24 cellular contexts compared by ENCODE assay signal in genomic region chr3:100354850-100355249, GRCh38. TPM values are rescaled to one million over a fixed set of nuclear protein-coding genes. Genes with fewer than 3 reads are reported as not detected.
DNase-seq lines count a peak whose midpoint lies in the region; ATAC-seq and TF ChIP-seq lines count a peak whose summit lies in the region.
"Had no signal": no experiment of that assay in that cellular context is flagged by ENCODE, and none has a peak within 500 bp of the region (broad histone marks: within the 10 kb centered on the region; RNA-seq: fewer than 3 reads in every experiment).

No MANE protein-coding gene starts in this region.

- H3K9ac ChIP-seq in IMR-90 (ENCODE audit: low read depth, low read length), result no peak overlapping the region
- H3K9ac ChIP-seq: GM23248, KMS-11, parathyroid adenoma had no signal

- TF ChIP-seq POLR2A in IMR-90 (IDR thresholded peaks at IDR 0.05; ENCODE audit: low read depth, low read length), result no peak
- TF ChIP-seq POLR2A in breast epithelium (IDR thresholded peaks at IDR 0.05), result no peak

- no peak overlapping the region for H3K4me3 ChIP-seq in IMR-90 (ENCODE audit: insufficient read depth, low read depth, low read length)
- H3K4me3 ChIP-seq in brain microvascular endothelial cell (ENCODE audit: low read depth, low read length), result no peak overlapping the region
- H3K4me3 ChIP-seq in breast epithelium, result no peak overlapping the region
- H3K4me3 ChIP-seq: esophagus muscularis mucosa, GM23248, uterus had no signal

- H3K56ac ChIP-seq in IMR-90 (ENCODE audit: extremely low read depth, insufficient read depth, low read length), result no peak overlapping the region

- POLR2A ChIA-PET in IMR-90 (lab: Charles Lee; ENCODE audit: unreplicated experiment), result interaction anchor here (0.6 kb wide), 1 partner anchor 367 kb away, joined by 3 read pairs; no protein-coding TSS in a partner anchor

- ATAC-seq in GM19463 (IDR thresholded peaks at IDR 0.05; ENCODE audit: unreplicated experiment), result peak; percentile 72
- no peak for ATAC-seq in IMR-90 (ENCODE audit: low read depth)
- no peak for ATAC-seq in GM21576 (IDR thresholded peaks at IDR 0.05; ENCODE audit: unreplicated experiment)
- ATAC-seq: activated T-cell treated with anti-CD3 and anti-CD28 coated beads, Interleukin-2, amount 50 U/mL, for 72 hours had no signal

- H2BK15ac ChIP-seq in IMR-90 (ENCODE audit: low read depth, low read length), result no peak overlapping the region

- H3K9me3 ChIP-seq in IMR-90 (ENCODE audit: control insufficient read depth, insufficient read depth, low read length), result no peaks in the 10 kb centered on the region; the same call in 1 of the 2 replicates
- H3K9me3 ChIP-seq in breast epithelium, result no peaks in the 10 kb centered on the region
- H3K9me3 ChIP-seq: esophagus muscularis mucosa, uterus had no signal

- no CpG with 5 or more reads among the region's 3 CpGs for WGBS in IMR-90 (ENCODE audit: extremely low coverage in 2 of 2, insufficient read length in 1 of 2), 2 experiments

- H3K27me3 ChIP-seq in IMR-90 (ENCODE audit: control insufficient read depth, insufficient read depth, low read length), result no peaks in the 10 kb centered on the region
- H3K27me3 ChIP-seq in brain microvascular endothelial cell (replicated peaks), result no peaks in the 10 kb centered on the region
- H3K27me3 ChIP-seq in breast epithelium, result no peaks in the 10 kb centered on the region
- H3K27me3 ChIP-seq: esophagus muscularis mucosa, uterus had no signal

- H3K4me1 ChIP-seq in IMR-90 (ENCODE audit: control insufficient read depth, insufficient read depth, low read length) (no peaks in the 10 kb centered on the region), breast epithelium (no peaks in the 10 kb centered on the region)
- H3K4me1 ChIP-seq: esophagus muscularis mucosa, parathyroid adenoma, uterus had no signal

- 0 out of 4 replicates have a peak, but pooled peaks cover 0 to 4% of the 10 kb centered on the region in 2 experiments for H3K79me1 ChIP-seq in IMR-90 (ENCODE audit: low read depth in 1 of 2, low read length in 2 of 2)

- dilution Hi-C loops in IMR-90 (cut with HindIII; ENCODE audit: low sequenced_read_pairs, unreplicated experiment), result no loop called here

- H3K23ac ChIP-seq in IMR-90 (ENCODE audit: low read depth, low read length), result no peak overlapping the region

- H2BK5ac ChIP-seq in IMR-90 (ENCODE audit: low read depth, low read length, poor library complexity, severe bottlenecking), result no peak overlapping the region

- no peak overlapping the region for H3K4me2 ChIP-seq in IMR-90 (ENCODE audit: low read depth, low read length)
- H3K4me2 ChIP-seq: KMS-11 had no signal

- no TSS peak for BruUV-seq in IMR-90 (replicated peaks; lab: Mats Ljungman, UMichigan)

- H3K18ac ChIP-seq in IMR-90 (ENCODE audit: low read depth, low read length), result no peak overlapping the region

- no peak overlapping the region for H4K8ac ChIP-seq in IMR-90 (ENCODE audit: low read depth in 2 of 2, low read length in 2 of 2)

- H3K36me3 ChIP-seq in IMR-90 (ENCODE audit: control insufficient read depth, insufficient read depth, low read length) (peaks cover 26% of the 10 kb centered on the region), brain microvascular endothelial cell (replicated peaks) (peaks cover 24% of the 10 kb centered on the region), breast epithelium (peaks cover 3% of the 10 kb centered on the region)
- H3K36me3 ChIP-seq: uterus had no signal

- CTCF ChIA-PET in IMR-90 (lab: Yijun Ruan, JAX), result no interaction called here

- TF ChIP-seq CTCF in IMR-90 (conservative IDR thresholded peaks at IDR 0.05; ENCODE audit: low read depth, low read length) (no peak), brain microvascular endothelial cell (IDR thresholded peaks at IDR 0.05; ENCODE audit: low read depth, low read length, missing control alignments) (no peak), breast epithelium (IDR thresholded peaks at IDR 0.05) (no peak)

- no peak overlapping the region for H3K14ac ChIP-seq in IMR-90 (replicated peaks; ENCODE audit: low read depth, low read length)

- no peak overlapping the region for H2AFZ ChIP-seq in IMR-90 (replicated peaks; ENCODE audit: low read length, poor library complexity)
- H2AFZ ChIP-seq: GM23248, parathyroid adenoma had no signal

- no peak overlapping the region for H4K91ac ChIP-seq in IMR-90 (ENCODE audit: insufficient read depth, low read depth, low read length)

- intact Hi-C loops in IMR-90 (cut with micrococcal nuclease) (no loop called here), breast epithelium (cut with DNase I; ENCODE audit: low total_unique reads) (no loop called here)

- no peak for TF ChIP-seq RAD21 in IMR-90 (IDR thresholded peaks at IDR 0.05; ENCODE audit: low read length)

- DNase-seq in IMR-90 (peak; percentile 63), brain microvascular endothelial cell (peak; percentile 8), renal cortical epithelial cell (ENCODE audit: low read depth) (peak; percentile 71), breast epithelium (ENCODE audit: low spot score in 2 of 2) (no peak)
- no peak for DNase-seq in activated CD8-positive, alpha-beta memory T cell treated with anti-CD3 and anti-CD28 coated beads for 24 hours
- DNase-seq: activated CD4-positive, alpha-beta T cell treated with anti-CD3 and anti-CD28 coated beads, Interleukin-2, amount 50 U/mL, for 48 hours; activated T-cell treated with anti-CD3 and anti-CD28 coated beads, Interleukin-2, amount 50 U/mL, for 72 hours; AML-193; central memory CD4-positive, alpha-beta T cell; GM23248; head of caudate nucleus; immature natural killer cell; NCI-H2029 treated with DMSO at 0.1 percent for 48 hours; NCI-H510A treated with DMSO at 0.1 percent for 48 hours; Right ventricle myocardium superior; stimulated activated CD4-positive, alpha-beta T cell treated with anti-CD3 and anti-CD28 coated beads, Interleukin-4, amount 100 ng/mL, for 24 hours; substantia nigra; uterus had no signal

- no peaks in the 10 kb centered on the region for H3K9me1 ChIP-seq in IMR-90 (ENCODE audit: insufficient read depth, low read length)

- H2AK5ac ChIP-seq in IMR-90 (ENCODE audit: low read depth, low read length), result no peak overlapping the region

- H4K5ac ChIP-seq in IMR-90 (ENCODE audit: low read depth, low read length), result no peak overlapping the region

- H3K4ac ChIP-seq in IMR-90 (ENCODE audit: low read depth, low read length), result no peak overlapping the region

- no peak overlapping the region for H2BK20ac ChIP-seq in IMR-90 (ENCODE audit: low read depth, low read length)

- H2BK120ac ChIP-seq in IMR-90 (ENCODE audit: low read depth, low read length), result no peak overlapping the region

- no peaks in the 10 kb centered on the region for H4K20me1 ChIP-seq in IMR-90 (ENCODE audit: insufficient read depth, low read length)

- H3K27ac ChIP-seq in IMR-90 (ENCODE audit: insufficient read depth, low read length) (no peak overlapping the region), brain microvascular endothelial cell (no peak overlapping the region), breast epithelium (no peak overlapping the region)
- H3K27ac ChIP-seq: esophagus muscularis mucosa, GM23248, KMS-11, parathyroid adenoma, uterus, VCaP had no signal

- H2AK9ac ChIP-seq in IMR-90 (replicated peaks; ENCODE audit: low read depth, low read length, poor library complexity), result no peak overlapping the region

- in situ Hi-C loops in IMR-90 (cut with MboI; ENCODE audit: low sequenced_read_pairs), result no loop called here
- in situ Hi-C loops in brain microvascular endothelial cell (cut with HindIII; ENCODE audit: low pct_ligation_motif_present, low sequenced_read_pairs), result no loop called here

TF ChIP-seq in IMR-90, 13 proteins besides CTCF, POLR2A, EP300 and RAD21 (continues in another document):
- no peak for TF ChIP-seq MXI1 (IDR thresholded peaks at IDR 0.05; ENCODE audit: borderline replicate concordance, low read depth, low read length)
- no peak for TF ChIP-seq MAFK (IDR thresholded peaks at IDR 0.05; ENCODE audit: low read depth, low read length)
- TF ChIP-seq NFE2L2 (IDR thresholded peaks at IDR 0.05; ENCODE audit: low read depth, low read length), result no peak
- no peak for TF ChIP-seq SMC3 (IDR thresholded peaks at IDR 0.05; ENCODE audit: low read depth, low read length)
- no peak for TF ChIP-seq FOS (IDR thresholded peaks at IDR 0.05; ENCODE audit: low read depth, low read length)
- TF ChIP-seq MAZ (IDR thresholded peaks at IDR 0.05; ENCODE audit: borderline replicate concordance, low read depth, low read length), result no peak
- TF ChIP-seq CEBPB (IDR thresholded peaks at IDR 0.05; ENCODE audit: low read depth, low read length), result no peak
- no peak for TF ChIP-seq USF2 (IDR thresholded peaks at IDR 0.05; ENCODE audit: low read depth, low read length)
- no peak for TF ChIP-seq RCOR1 (IDR thresholded peaks at IDR 0.05; ENCODE audit: insufficient replicate concordance, low read length)
- no peak for TF ChIP-seq CHD1 (IDR thresholded peaks at IDR 0.05; ENCODE audit: low read depth, low read length)
- TF ChIP-seq RFX5 (IDR thresholded peaks at IDR 0.05; ENCODE audit: low read depth, low read length), result no peak
- no peak for TF ChIP-seq BHLHE40 (IDR thresholded peaks at IDR 0.05; ENCODE audit: low read depth, low read length)

RNA-seq across cellular contexts. Expression of gene NIT2, which starts 20.3 kb away (rescaled TPM):
- total RNA-seq in IMR-90 (2012; rRNA removed) (12.4 and 13.3 TPM in 2 replicates), renal cortical epithelial cell (25.5 and 38.0 TPM in 2 replicates), breast epithelium (10 to 100 TPM; 42.1 to 66.9 (median 43.3) TPM)
- 25.7 and 27.1 TPM in 2 replicates for polyA plus RNA-seq in IMR-90 (2012; rRNA removed)
- polyA plus RNA-seq in IMR-90 (2012; cell fraction: cytosol; rRNA removed), result 3.6 and 5.0 TPM in 2 replicates
- polyA plus RNA-seq in IMR-90 (2012; cell fraction: nucleus; rRNA removed; ENCODE audit: low replicate concordance), result 24.0 and 95.4 TPM in 2 replicates

RNA-seq across cellular contexts. Expression of gene TOMM70, which starts 46.0 kb away (rescaled TPM):
- total RNA-seq in IMR-90 (2012; rRNA removed), result 35.1 and 50.0 TPM in 2 replicates
- polyA plus RNA-seq in IMR-90 (2012; rRNA removed), result 19.8 and 24.6 TPM in 2 replicates
- polyA plus RNA-seq in IMR-90 (2012; cell fraction: cytosol; rRNA removed), result 7.1 and 7.8 TPM in 2 replicates
- 5.2 and 11.0 TPM in 2 replicates for polyA plus RNA-seq in IMR-90 (2012; cell fraction: nucleus; rRNA removed; ENCODE audit: low replicate concordance)
- 52.1 and 57.3 TPM in 2 replicates for total RNA-seq in renal cortical epithelial cell
- 10 to 100 TPM; 47.9 to 59.7 (median 50.5) TPM for total RNA-seq in breast epithelium

RNA-seq across cellular contexts. Expression of gene LNP1, which starts 46.5 kb away (rescaled TPM):
- total RNA-seq in IMR-90 (2012; rRNA removed), result 2.2 and 4.4 TPM in 2 replicates
- 2.3 and 2.4 TPM in 2 replicates for polyA plus RNA-seq in IMR-90 (2012; rRNA removed)
- polyA plus RNA-seq in IMR-90 (2012; cell fraction: cytosol; rRNA removed), result 0.44 and 1.5 TPM in 2 replicates
- 0.14 and 1.4 TPM in 2 replicates for polyA plus RNA-seq in IMR-90 (2012; cell fraction: nucleus; rRNA removed; ENCODE audit: low replicate concordance)
- total RNA-seq in renal cortical epithelial cell, result 1.2 and 2.0 TPM in 2 replicates
- 1 to 10 TPM; 2.6 to 3.3 (median 2.7) TPM for total RNA-seq in breast epithelium

Comparison
In these comparisons a context has a peak if more than half of its experiments do, and no peak if none do; other contexts are left out.
1. DNase-seq: peak in IMR-90 (single experiment), brain microvascular endothelial cell (single experiment) and renal cortical epithelial cell (single experiment); none in breast epithelium (0 of 2) and activated CD8-positive, alpha-beta memory T cell treated with anti-CD3 and anti-CD28 coated beads for 24 hours (single experiment).